Comparison of ENCODE assay signal across 3 cellular contexts in the genomic region with DNA sequence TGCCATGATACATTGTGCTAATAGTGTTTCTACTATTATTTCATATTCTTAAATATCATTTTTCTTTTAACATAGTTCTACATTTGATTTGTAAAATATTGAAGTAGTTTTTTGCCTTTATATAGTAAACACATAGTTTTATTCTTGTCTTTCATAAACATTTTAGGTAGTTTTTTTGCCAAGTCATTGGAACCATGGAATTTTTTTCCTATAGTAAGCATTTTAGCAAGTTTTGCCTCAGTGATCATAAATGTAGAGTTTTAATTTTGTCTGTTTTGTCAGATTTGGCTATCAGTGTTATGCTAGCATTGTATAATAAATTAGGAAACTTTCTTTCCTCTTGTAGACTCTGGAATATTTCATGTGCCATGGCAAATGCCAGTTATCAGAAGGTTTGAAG.
A peak's percentile ranks its signal among the peaks of the same experiment; 100 is the strongest.
TF ChIP-seq lines count a peak whose summit lies in the region.

No MANE protein-coding gene starts in this region.

TF ChIP-seq in HepG2, 621 proteins besides CTCF, POLR2A, EP300 and RAD21:
- TF ChIP-seq ZFP90 (CRISPR knock-in tag; IDR thresholded peaks at IDR 0.05; ENCODE audit: borderline replicate concordance) (no peak), MAFF (IDR thresholded peaks at IDR 0.05; ENCODE audit: low read depth, low read length) (peak; percentile 60), ZMYM4 (CRISPR knock-in tag; IDR thresholded peaks at IDR 0.05) (no peak), HES4 (CRISPR knock-in tag; IDR thresholded peaks at IDR 0.05; ENCODE audit: borderline replicate concordance) (no peak), POGZ (CRISPR knock-in tag; IDR thresholded peaks at IDR 0.05) (no peak), ZNF781 (CRISPR knock-in tag; IDR thresholded peaks at IDR 0.05; ENCODE audit: borderline replicate concordance, not compliant biosample characterization) (no peak), ZNF510 (CRISPR knock-in tag; IDR thresholded peaks at IDR 0.05; ENCODE audit: low read depth) (no peak), SMARCC2 (IDR thresholded peaks at IDR 0.05) (no peak), MAFK (conservative IDR thresholded peaks at IDR 0.05 in 1 of 2, IDR thresholded peaks at IDR 0.05 in 1 of 2; ENCODE audit: low read length in 2 of 2) (peak; percentile 69 to 80)
TF ChIP-seq in HepG2: peak in this region for 2.

TF ChIP-seq in IMR-90, 13 proteins besides CTCF, POLR2A, EP300 and RAD21:
- TF ChIP-seq MAFK (IDR thresholded peaks at IDR 0.05; ENCODE audit: low read depth, low read length): peak; percentile 72
- no peak for TF ChIP-seq RFX5 (IDR thresholded peaks at IDR 0.05; ENCODE audit: low read depth, low read length)
- peak; percentile 52; the same call in 1 of the 2 replicates for TF ChIP-seq NFE2L2 (IDR thresholded peaks at IDR 0.05; ENCODE audit: low read depth, low read length)
- TF ChIP-seq, protein P1, sequence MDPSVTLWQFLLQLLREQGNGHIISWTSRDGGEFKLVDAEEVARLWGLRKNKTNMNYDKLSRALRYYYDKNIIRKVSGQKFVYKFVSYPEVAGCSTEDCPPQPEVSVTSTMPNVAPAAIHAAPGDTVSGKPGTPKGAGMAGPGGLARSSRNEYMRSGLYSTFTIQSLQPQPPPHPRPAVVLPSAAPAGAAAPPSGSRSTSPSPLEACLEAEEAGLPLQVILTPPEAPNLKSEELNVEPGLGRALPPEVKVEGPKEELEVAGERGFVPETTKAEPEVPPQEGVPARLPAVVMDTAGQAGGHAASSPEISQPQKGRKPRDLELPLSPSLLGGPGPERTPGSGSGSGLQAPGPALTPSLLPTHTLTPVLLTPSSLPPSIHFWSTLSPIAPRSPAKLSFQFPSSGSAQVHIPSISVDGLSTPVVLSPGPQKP (IDR thresholded peaks at IDR 0.05; ENCODE audit: borderline replicate concordance, low read depth, low read length): no peak

TF ChIP-seq in K562, 482 proteins besides CTCF, POLR2A, EP300 and RAD21:
- peak; percentile 12; the same call in 1 of the 2 replicates for TF ChIP-seq C11orf30 (IDR thresholded peaks at IDR 0.05; ENCODE audit: low read depth)
- no peak for TF ChIP-seq ASH1L (IDR thresholded peaks at IDR 0.05; ENCODE audit: borderline replicate concordance, low read depth, partially characterized antibody)
- TF ChIP-seq, protein P2, sequence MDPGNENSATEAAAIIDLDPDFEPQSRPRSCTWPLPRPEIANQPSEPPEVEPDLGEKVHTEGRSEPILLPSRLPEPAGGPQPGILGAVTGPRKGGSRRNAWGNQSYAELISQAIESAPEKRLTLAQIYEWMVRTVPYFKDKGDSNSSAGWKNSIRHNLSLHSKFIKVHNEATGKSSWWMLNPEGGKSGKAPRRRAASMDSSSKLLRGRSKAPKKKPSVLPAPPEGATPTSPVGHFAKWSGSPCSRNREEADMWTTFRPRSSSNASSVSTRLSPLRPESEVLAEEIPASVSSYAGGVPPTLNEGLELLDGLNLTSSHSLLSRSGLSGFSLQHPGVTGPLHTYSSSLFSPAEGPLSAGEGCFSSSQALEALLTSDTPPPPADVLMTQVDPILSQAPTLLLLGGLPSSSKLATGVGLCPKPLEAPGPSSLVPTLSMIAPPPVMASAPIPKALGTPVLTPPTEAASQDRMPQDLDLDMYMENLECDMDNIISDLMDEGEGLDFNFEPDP (CRISPR knock-in tag; IDR thresholded peaks at IDR 0.05): no peak
- TF ChIP-seq ELF4 (CRISPR knock-in tag; IDR thresholded peaks at IDR 0.05): no peak
- TF ChIP-seq ZNF57 (CRISPR knock-in tag; IDR thresholded peaks at IDR 0.05): no peak
- no peak for TF ChIP-seq KDM4B (IDR thresholded peaks at IDR 0.05; ENCODE audit: borderline replicate concordance in 2 of 2, low read depth in 1 of 2)
- TF ChIP-seq CREM (IDR thresholded peaks at IDR 0.05; ENCODE audit: low read depth): no peak
- TF ChIP-seq ZNF79 (CRISPR knock-in tag; IDR thresholded peaks at IDR 0.05; ENCODE audit: low read depth): no peak
- peak; percentile 65 for TF ChIP-seq ZNF316 (IDR thresholded peaks at IDR 0.05)
- TF ChIP-seq POLR2AphosphoS2 (IDR thresholded peaks at IDR 0.05; ENCODE audit: low read length): no peak
- no peak for TF ChIP-seq CEBPB (tag; IDR thresholded peaks at IDR 0.05)
- 0 out of 2 replicates have a peak, but pooled peaks have one; percentile 12 for TF ChIP-seq MAFG (tag; conservative IDR thresholded peaks at IDR 0.05)
- no peak for TF ChIP-seq ZBTB1 (CRISPR knock-in tag; IDR thresholded peaks at IDR 0.05; ENCODE audit: borderline replicate concordance, low read depth)
- no peak for TF ChIP-seq HNRNPK (IDR thresholded peaks at IDR 0.05; ENCODE audit: low read depth, low read length, poor library complexity, severe bottlenecking)
- TF ChIP-seq, protein P3, sequence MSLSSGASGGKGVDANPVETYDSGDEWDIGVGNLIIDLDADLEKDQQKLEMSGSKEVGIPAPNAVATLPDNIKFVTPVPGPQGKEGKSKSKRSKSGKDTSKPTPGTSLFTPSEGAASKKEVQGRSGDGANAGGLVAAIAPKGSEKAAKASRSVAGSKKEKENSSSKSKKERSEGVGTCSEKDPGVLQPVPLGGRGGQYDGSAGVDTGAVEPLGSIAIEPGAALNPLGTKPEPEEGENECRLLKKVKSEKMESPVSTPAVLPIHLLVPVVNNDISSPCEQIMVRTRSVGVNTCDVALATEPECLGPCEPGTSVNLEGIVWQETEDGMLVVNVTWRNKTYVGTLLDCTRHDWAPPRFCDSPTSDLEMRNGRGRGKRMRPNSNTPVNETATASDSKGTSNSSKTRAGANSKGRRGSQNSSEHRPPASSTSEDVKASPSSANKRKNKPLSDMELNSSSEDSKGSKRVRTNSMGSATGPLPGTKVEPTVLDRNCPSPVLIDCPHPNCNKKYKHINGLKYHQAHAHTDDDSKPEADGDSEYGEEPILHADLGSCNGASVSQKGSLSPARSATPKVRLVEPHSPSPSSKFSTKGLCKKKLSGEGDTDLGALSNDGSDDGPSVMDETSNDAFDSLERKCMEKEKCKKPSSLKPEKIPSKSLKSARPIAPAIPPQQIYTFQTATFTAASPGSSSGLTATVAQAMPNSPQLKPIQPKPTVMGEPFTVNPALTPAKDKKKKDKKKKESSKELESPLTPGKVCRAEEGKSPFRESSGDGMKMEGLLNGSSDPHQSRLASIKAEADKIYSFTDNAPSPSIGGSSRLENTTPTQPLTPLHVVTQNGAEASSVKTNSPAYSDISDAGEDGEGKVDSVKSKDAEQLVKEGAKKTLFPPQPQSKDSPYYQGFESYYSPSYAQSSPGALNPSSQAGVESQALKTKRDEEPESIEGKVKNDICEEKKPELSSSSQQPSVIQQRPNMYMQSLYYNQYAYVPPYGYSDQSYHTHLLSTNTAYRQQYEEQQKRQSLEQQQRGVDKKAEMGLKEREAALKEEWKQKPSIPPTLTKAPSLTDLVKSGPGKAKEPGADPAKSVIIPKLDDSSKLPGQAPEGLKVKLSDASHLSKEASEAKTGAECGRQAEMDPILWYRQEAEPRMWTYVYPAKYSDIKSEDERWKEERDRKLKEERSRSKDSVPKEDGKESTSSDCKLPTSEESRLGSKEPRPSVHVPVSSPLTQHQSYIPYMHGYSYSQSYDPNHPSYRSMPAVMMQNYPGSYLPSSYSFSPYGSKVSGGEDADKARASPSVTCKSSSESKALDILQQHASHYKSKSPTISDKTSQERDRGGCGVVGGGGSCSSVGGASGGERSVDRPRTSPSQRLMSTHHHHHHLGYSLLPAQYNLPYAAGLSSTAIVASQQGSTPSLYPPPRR (CRISPR knock-in tag; IDR thresholded peaks at IDR 0.05; ENCODE audit: borderline replicate concordance): no peak
- no peak for TF ChIP-seq GATA2 (CRISPR knock-in tag; IDR thresholded peaks at IDR 0.05)
- no peak for TF ChIP-seq SIRT6 (IDR thresholded peaks at IDR 0.05; ENCODE audit: low read depth, low read length)
- TF ChIP-seq RBM14 (IDR thresholded peaks at IDR 0.05; ENCODE audit: borderline replicate concordance, insufficient read depth, low read depth, low read length): no peak
- TF ChIP-seq ZNF274 (IDR thresholded peaks at IDR 0.05; ENCODE audit: borderline replicate concordance, low read depth, low read length): no peak
- TF ChIP-seq FOSL1 (tag; conservative IDR thresholded peaks at IDR 0.05): no peak
- no peak for TF ChIP-seq ZNF133 (CRISPR knock-in tag; IDR thresholded peaks at IDR 0.05)
